ENCODE assay signal across 9 cellular contexts in the genomic region with DNA sequence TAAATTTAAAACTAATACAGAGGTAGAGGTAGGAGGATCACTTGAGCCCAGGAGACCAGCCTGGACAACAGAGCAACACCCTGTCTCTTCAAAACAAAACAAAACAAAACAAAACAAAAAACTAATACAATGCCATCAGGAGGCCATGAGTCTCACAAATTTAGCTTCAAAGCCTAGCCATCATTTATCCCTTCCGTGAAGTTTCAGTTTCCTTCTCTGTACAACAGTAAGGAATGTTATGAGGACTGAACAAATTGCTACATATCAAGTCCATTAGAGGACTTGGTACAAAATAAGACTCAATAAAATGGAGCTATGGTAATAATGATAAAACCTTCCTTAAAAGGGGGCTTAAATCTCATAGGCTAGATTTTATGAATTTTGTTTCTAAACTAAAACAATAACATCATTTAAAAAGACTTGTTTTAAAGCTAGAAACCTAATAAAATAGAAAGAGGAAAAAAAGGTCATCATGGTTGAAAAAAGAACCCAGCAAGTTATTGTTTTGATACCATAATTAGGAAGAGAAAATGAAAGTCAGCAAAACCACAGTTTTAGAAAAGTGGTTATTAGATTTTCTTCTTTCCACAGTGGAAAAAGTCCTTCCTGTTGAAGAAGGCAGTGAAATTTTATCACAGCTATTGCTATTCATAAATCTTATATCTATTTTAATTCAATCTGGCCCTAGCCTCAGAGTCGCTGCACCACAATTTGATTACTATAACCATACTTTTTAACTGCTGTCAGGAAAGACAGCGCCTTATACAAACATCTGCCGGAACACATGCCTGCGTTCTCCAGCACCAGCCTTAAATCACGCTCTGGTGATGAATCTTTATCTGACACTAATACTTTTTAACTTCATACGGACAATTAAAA.
A peak's percentile ranks its signal among the peaks of the same experiment; 100 is the strongest.
DNase-seq lines count a peak whose midpoint lies in the region; ATAC-seq, FAIRE-seq and TF ChIP-seq lines count a peak whose summit lies in the region.
"Had no signal": no experiment of that assay in that cellular context is flagged by ENCODE, and none has a peak within 500 bp of the region (broad histone marks: within the 10 kb centered on the region; RNA-seq: fewer than 3 reads in every experiment).

No MANE protein-coding gene starts in this region.

- TF ChIP-seq RAD21 in liver (IDR thresholded peaks at IDR 0.05), result no peak

- H2AFZ ChIP-seq in neural progenitor cell (replicated peaks), result no peak overlapping the region

- no peak for FAIRE-seq in frontal cortex (lab: Jason Lieb, UNC)

- H3K4me3 ChIP-seq in BLaER1, result peak overlapping the region; percentile 52
- no peak overlapping the region for H3K4me3 ChIP-seq in liver (ENCODE audit: low read depth in 1 of 3, low read length in 3 of 3)
- no peak overlapping the region for H3K4me3 ChIP-seq in neural progenitor cell

- H3K79me2 ChIP-seq in neural progenitor cell (ENCODE audit: low read depth), result peaks cover 36% of the 10 kb centered on the region

- H3K9ac ChIP-seq in BLaER1 (peak overlapping the region; percentile 64; the same call in 1 of the 2 replicates), liver (ENCODE audit: low read depth in 1 of 2, low read length in 2 of 2) (peak overlapping the region; percentile 16 to 47), neural progenitor cell (no peak overlapping the region)

- H3K27ac ChIP-seq in BLaER1 (peak overlapping the region; percentile 77), liver (ENCODE audit: low read depth in 1 of 2, low read length in 2 of 2) (peak overlapping the region; percentile 18 to 46), neural progenitor cell (no peak overlapping the region)

- peaks cover 11% of the 10 kb centered on the region for H3K36me3 Mint-ChIP-seq in activated CD4-positive, alpha-beta memory T cell treated with anti-CD3 and anti-CD28 coated beads for 36 hours
- H3K36me3 Mint-ChIP-seq in neural progenitor cell, result peaks cover 7% of the 10 kb centered on the region

- DNase-seq in activated CD4-positive, alpha-beta memory T cell treated with anti-CD3 and anti-CD28 coated beads for 36 hours, result no peak
- DNase-seq in COR-L47 (lab: John Stamatoyannopoulos, UW) (no peak), neural progenitor cell (ENCODE audit: low spot score) (no peak), C1 segment of cervical spinal cord (lab: John Stamatoyannopoulos, UW) (no peak), frontal cortex (ENCODE audit: low spot score in 2 of 2) (no peak)

- H3K27me3 ChIP-seq in BLaER1 (no peaks in the 10 kb centered on the region), liver (ENCODE audit: control insufficient read depth in 4 of 4, insufficient read depth in 4 of 4, low read length in 3 of 4) (no peaks in the 10 kb centered on the region), neural progenitor cell (no peaks in the 10 kb centered on the region)

- no peaks in the 10 kb centered on the region for H3F3A ChIP-seq in neural progenitor cell (ENCODE audit: low read depth)

- intact Hi-C loops in activated CD4-positive, alpha-beta memory T cell treated with anti-CD3 and anti-CD28 coated beads for 36 hours (cut with micrococcal nuclease), result loop anchor here (5.0 kb wide), 1 partner anchor 101 kb away; a partner anchor contains a TSS

- H4K20me1 ChIP-seq in BLaER1, result no peaks in the 10 kb centered on the region
- peaks cover 6% of the 10 kb centered on the region for H4K20me1 ChIP-seq in neural progenitor cell (ENCODE audit: low read depth)

- peak overlapping the region; percentile 67 for H3K27ac Mint-ChIP-seq in activated CD4-positive, alpha-beta memory T cell treated with anti-CD3 and anti-CD28 coated beads for 36 hours
- no peak overlapping the region for H3K27ac Mint-ChIP-seq in neural progenitor cell

- H3K9me3 ChIP-seq in BLaER1 (no peaks in the 10 kb centered on the region), liver (ENCODE audit: control insufficient read depth in 4 of 4, low read length in 3 of 4) (no peaks in the 10 kb centered on the region), neural progenitor cell (ENCODE audit: low read depth) (no peaks in the 10 kb centered on the region)

- peak overlapping the region; percentile 88 for H3K4me2 ChIP-seq in BLaER1
- no peak overlapping the region for H3K4me2 ChIP-seq in neural progenitor cell

- CTCF ChIA-PET in activated CD4-positive, alpha-beta memory T cell treated with anti-CD3 and anti-CD28 coated beads for 36 hours (lab: Charles Lee), result interaction anchor here (1.1 to 1.5 kb wide), 3 partner anchors 239 to 845 kb away, joined by 3 to 4 read pairs (median 3); no protein-coding TSS in a partner anchor

- peak; percentile 39 for ATAC-seq in GM19455 (IDR thresholded peaks at IDR 0.05; ENCODE audit: unreplicated experiment)
- ATAC-seq: Panc1 had no signal

- H3K36me3 ChIP-seq in BLaER1 (peaks cover 8% of the 10 kb centered on the region), liver (ENCODE audit: control insufficient read depth in 4 of 4, insufficient read depth in 3 of 4, low read depth in 1 of 4, low read length in 3 of 4) (peaks cover 0 to 1% (median 0%) of the 10 kb centered on the region in 4 donors), neural progenitor cell (no peaks in the 10 kb centered on the region)

- 61% methylated on average over 7 of the region's 7 CpGs for WGBS in liver

- TF ChIP-seq CTCF in liver (IDR thresholded peaks at IDR 0.05; ENCODE audit: low read depth, low read length, missing input control) (no peak), neural progenitor cell (IDR thresholded peaks at IDR 0.05) (no peak)

- H3K4me1 Mint-ChIP-seq in activated CD4-positive, alpha-beta memory T cell treated with anti-CD3 and anti-CD28 coated beads for 36 hours (ENCODE audit: low read depth), result peaks cover 66% of the 10 kb centered on the region
- peaks cover 34% of the 10 kb centered on the region for H3K4me1 Mint-ChIP-seq in neural progenitor cell

- H3K9me3 Mint-ChIP-seq in activated CD4-positive, alpha-beta memory T cell treated with anti-CD3 and anti-CD28 coated beads for 36 hours, result no peaks in the 10 kb centered on the region
- H3K9me3 Mint-ChIP-seq in neural progenitor cell, result no peaks in the 10 kb centered on the region

- H3K4me1 ChIP-seq in BLaER1, result peaks cover 67% of the 10 kb centered on the region
- H3K4me1 ChIP-seq in liver (ENCODE audit: control insufficient read depth in 4 of 4, insufficient read depth in 4 of 4, low read length in 3 of 4), result peaks cover 0 to 4% (median 0%) of the 10 kb centered on the region in 4 donors
- H3K4me1 ChIP-seq in neural progenitor cell, result peaks cover 33% of the 10 kb centered on the region

- POLR2A ChIA-PET in activated CD4-positive, alpha-beta memory T cell treated with anti-CD3 and anti-CD28 coated beads for 36 hours (lab: Charles Lee), result interaction anchor here (0.8 to 0.9 kb wide), 2 partner anchors 13 to 125 kb away, joined by 3 read pairs; no protein-coding TSS in a partner anchor

- peak overlapping the region; percentile 51 for H3K4me3 Mint-ChIP-seq in activated CD4-positive, alpha-beta memory T cell treated with anti-CD3 and anti-CD28 coated beads for 36 hours
- no peak overlapping the region for H3K4me3 Mint-ChIP-seq in neural progenitor cell

- H3K27me3 Mint-ChIP-seq in activated CD4-positive, alpha-beta memory T cell treated with anti-CD3 and anti-CD28 coated beads for 36 hours, result no peaks in the 10 kb centered on the region
- peaks cover 3% of the 10 kb centered on the region for H3K27me3 Mint-ChIP-seq in neural progenitor cell (ENCODE audit: insufficient read depth, low read depth)

TF ChIP-seq in liver, 16 proteins besides CTCF, POLR2A, EP300 and RAD21 (continues in another document):
- TF ChIP-seq HNF4G (IDR thresholded peaks at IDR 0.05), result no peak
- TF ChIP-seq TAF1 (conservative IDR thresholded peaks at IDR 0.05), result no peak
- no peak for TF ChIP-seq HNF4A (conservative IDR thresholded peaks at IDR 0.05)
- no peak for TF ChIP-seq FOXA2 (IDR thresholded peaks at IDR 0.05)
- no peak for TF ChIP-seq NR2F2 (IDR thresholded peaks at IDR 0.05)
- TF ChIP-seq RXRA (IDR thresholded peaks at IDR 0.05), result no peak
- no peak for TF ChIP-seq GABPA (IDR thresholded peaks at IDR 0.05 in 1 of 2, conservative IDR thresholded peaks at IDR 0.05 in 1 of 2)
- no peak for TF ChIP-seq EGR1 (IDR thresholded peaks at IDR 0.05; ENCODE audit: low read depth in 2 of 2)
- no peak for TF ChIP-seq SP1 (IDR thresholded peaks at IDR 0.05)
- TF ChIP-seq JUND (IDR thresholded peaks at IDR 0.05), result no peak
- TF ChIP-seq FOXA1 (IDR thresholded peaks at IDR 0.05), result no peak
- TF ChIP-seq, protein P1, sequence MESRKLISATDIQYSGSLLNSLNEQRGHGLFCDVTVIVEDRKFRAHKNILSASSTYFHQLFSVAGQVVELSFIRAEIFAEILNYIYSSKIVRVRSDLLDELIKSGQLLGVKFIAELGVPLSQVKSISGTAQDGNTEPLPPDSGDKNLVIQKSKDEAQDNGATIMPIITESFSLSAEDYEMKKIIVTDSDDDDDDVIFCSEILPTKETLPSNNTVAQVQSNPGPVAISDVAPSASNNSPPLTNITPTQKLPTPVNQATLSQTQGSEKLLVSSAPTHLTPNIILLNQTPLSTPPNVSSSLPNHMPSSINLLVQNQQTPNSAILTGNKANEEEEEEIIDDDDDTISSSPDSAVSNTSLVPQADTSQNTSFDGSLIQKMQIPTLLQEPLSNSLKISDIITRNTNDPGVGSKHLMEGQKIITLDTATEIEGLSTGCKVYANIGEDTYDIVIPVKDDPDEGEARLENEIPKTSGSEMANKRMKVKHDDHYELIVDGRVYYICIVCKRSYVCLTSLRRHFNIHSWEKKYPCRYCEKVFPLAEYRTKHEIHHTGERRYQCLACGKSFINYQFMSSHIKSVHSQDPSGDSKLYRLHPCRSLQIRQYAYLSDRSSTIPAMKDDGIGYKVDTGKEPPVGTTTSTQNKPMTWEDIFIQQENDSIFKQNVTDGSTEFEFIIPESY (IDR thresholded peaks at IDR 0.05), result no peak
